Comparison of ENCODE assay signal across 8 cellular contexts in genomic region chr17:29219378-29220047, GRCh38. TPM values are rescaled to one million over a fixed set of nuclear protein-coding genes. Genes with fewer than 3 reads are reported as not detected.
DNase-seq lines count a peak whose midpoint lies in the region; ATAC-seq and TF ChIP-seq lines count a peak whose summit lies in the region.

No MANE protein-coding gene starts in this region.

- intact Hi-C loops in CD8-positive, alpha-beta T cell (cut with DNase I, micrococcal nuclease), result loop anchor here (1.0 to 2.0 kb wide), 5 partner anchors 39 to 95 kb away; no protein-coding TSS in a partner anchor

- no peak overlapping the region for H3K4me3 Mint-ChIP-seq in CD8-positive, alpha-beta T cell

- peak; percentile 78 for TF ChIP-seq CTCF in CD8-positive, alpha-beta T cell (IDR thresholded peaks at IDR 0.05)

- H3K4me1 ChIP-seq in CD8-positive, alpha-beta T cell (ENCODE audit: insufficient read depth, low read length), result no peaks in the 10 kb centered on the region

- H3K36me3 Mint-ChIP-seq in CD8-positive, alpha-beta T cell, result no peaks in the 10 kb centered on the region

- DNase-seq in CD8-positive, alpha-beta T cell, result peak; percentile 35 to 79 (median 68)
- DNase-seq in H7, result peak; percentile 89
- peak; percentile 13 for DNase-seq in NCI-H446 treated with DMSO at 0.1 percent for 48 hours (lab: John Stamatoyannopoulos, UW)
- peak; percentile 61 to 65 for DNase-seq in activated CD4-positive, alpha-beta T cell treated with anti-CD3 and anti-CD28 coated beads for 24 hours (ENCODE audit: low read depth in 2 of 2)
- peak; percentile 83 for DNase-seq in cerebellum (ENCODE audit: low spot score)
- peak; percentile 93 for DNase-seq in left kidney (ENCODE audit: low read depth, low spot score)
- peak; percentile 79 for DNase-seq in stimulated activated CD4-positive, alpha-beta T cell treated with anti-CD3 and anti-CD28 coated beads, Interleukin-4, amount 100 ng/mL, for 24 hours

- ATAC-seq in CD8-positive, alpha-beta T cell, result peak; percentile 86
- no peak for ATAC-seq in HG03159 (IDR thresholded peaks at IDR 0.05; ENCODE audit: unreplicated experiment)

- no peak overlapping the region for H3K27ac ChIP-seq in CD8-positive, alpha-beta T cell (ENCODE audit: low read depth, low read length)

- no peaks in the 10 kb centered on the region for H3K36me3 ChIP-seq in CD8-positive, alpha-beta T cell (ENCODE audit: insufficient read depth, low read length)
- no peaks in the 10 kb centered on the region for H3K36me3 ChIP-seq in H7 (replicated peaks; ENCODE audit: control insufficient read depth, insufficient read depth, low read length)

- H3K27me3 ChIP-seq in CD8-positive, alpha-beta T cell (ENCODE audit: insufficient read depth, low read length), result no peaks in the 10 kb centered on the region
- no peaks in the 10 kb centered on the region for H3K27me3 ChIP-seq in H7 (ENCODE audit: control insufficient read depth, insufficient read depth, low read length)

- H3K9me3 ChIP-seq in CD8-positive, alpha-beta T cell (ENCODE audit: low read length), result no peaks in the 10 kb centered on the region

- H3K4me1 Mint-ChIP-seq in CD8-positive, alpha-beta T cell (ENCODE audit: low read depth), result peaks cover 5% of the 10 kb centered on the region

- POLR2A ChIA-PET in CD8-positive, alpha-beta T cell (lab: Charles Lee), result interaction anchor here (0.6 to 1.3 kb wide), 3 partner anchors 71 to 80 kb away, joined by 3 to 4 read pairs (median 3); no protein-coding TSS in a partner anchor

- H3K27ac Mint-ChIP-seq in CD8-positive, alpha-beta T cell, result no peak overlapping the region

- no peak overlapping the region for H3K4me3 ChIP-seq in CD8-positive, alpha-beta T cell (ENCODE audit: low read depth, low read length)
- H3K4me3 ChIP-seq in H7 (ENCODE audit: insufficient read depth, low read depth, low read length), result no peak overlapping the region

- no peaks in the 10 kb centered on the region for H3K27me3 Mint-ChIP-seq in CD8-positive, alpha-beta T cell (ENCODE audit: low read depth)

- no peaks in the 10 kb centered on the region for H3K9me3 Mint-ChIP-seq in CD8-positive, alpha-beta T cell

- CTCF ChIA-PET in CD8-positive, alpha-beta T cell (lab: Charles Lee), result interaction anchor here (0.6 to 10.1 kb wide), 41 partner anchors 10 to 259 kb away, joined by 3 to 199 read pairs (median 4); partner anchors contain the start of gene MYO18A

RNA-seq across cellular contexts. Expression of gene CRYBA1, which starts 27.1 kb away (rescaled TPM):
- not detected for total RNA-seq in CD8-positive, alpha-beta T cell
- total RNA-seq in H7 (2014; rRNA removed; shearing (Covaris generic)), result not detected in 2 replicates
- total RNA-seq in cerebellum, result not detected

RNA-seq across cellular contexts. Expression of gene MYO18A, which starts 39.3 kb away (rescaled TPM):
- 10 to 100 TPM; 48.5 to 52.9 TPM for total RNA-seq in CD8-positive, alpha-beta T cell
- total RNA-seq in H7 (2014; rRNA removed; shearing (Covaris generic)), result 13.5 and 16.6 TPM in 2 replicates
- total RNA-seq in cerebellum, result 33.6 TPM

Comparison
In these comparisons a context has a peak if more than half of its experiments do, and no peak if none do; other contexts are left out.
1. DNase-seq: peak in every context shown above with its lines; median percentile 93 in left kidney; 89 in H7; 83 in cerebellum; 79 in stimulated activated CD4-positive, alpha-beta T cell treated with anti-CD3 and anti-CD28 coated beads, Interleukin-4, amount 100 ng/mL, for 24 hours; 68 in CD8-positive, alpha-beta T cell; 63 in activated CD4-positive, alpha-beta T cell treated with anti-CD3 and anti-CD28 coated beads for 24 hours; 13 in NCI-H446 treated with DMSO at 0.1 percent for 48 hours.